13 cellular contexts compared by ENCODE assay signal in the genomic region with DNA sequence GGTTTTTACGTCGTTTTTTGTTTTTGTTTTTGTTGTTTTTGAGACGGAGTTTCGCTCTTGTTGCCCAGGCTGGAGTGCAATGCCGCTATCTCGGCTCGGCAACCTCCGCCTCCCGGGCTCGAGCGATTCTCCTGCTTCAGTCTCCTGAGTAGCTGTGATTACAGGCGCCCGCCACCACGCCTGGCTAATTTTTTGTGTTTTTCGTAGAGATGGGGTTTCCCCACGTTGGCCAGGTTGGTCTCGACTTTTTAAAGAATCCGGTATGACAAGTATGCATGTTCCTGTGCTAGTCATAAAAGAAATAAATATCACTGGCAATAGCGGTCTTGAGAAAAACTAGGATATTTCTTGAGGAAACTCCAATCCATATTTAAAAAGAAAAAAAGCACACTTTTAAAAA.
"Had no signal": no experiment of that assay in that cellular context is flagged by ENCODE, and none has a peak within 500 bp of the region (broad histone marks: within the 10 kb centered on the region; RNA-seq: fewer than 3 reads in every experiment).

No MANE protein-coding gene starts in this region.

- H3K27me3 ChIP-seq: esophagus muscularis mucosa, gastroesophageal sphincter, heart right ventricle, right lobe of liver, thyroid gland had no signal

- H3K36me3 Mint-ChIP-seq: stimulated activated naive B cell treated with anti-CD40 and anti-IgM and Interleukin-4, amounts not matched to agents 10 μg/mL and 1 μg/mL and 100 μg/mL, for 72 hours had no signal

- H3K9me3 Mint-ChIP-seq: activated naive CD8-positive, alpha-beta T cell treated with anti-CD3 and anti-CD28 coated beads for 36 hours; nephron had no signal

- H3K9me3 ChIP-seq: esophagus muscularis mucosa, gastroesophageal sphincter, heart right ventricle, right lobe of liver, thyroid gland had no signal

- H3K27ac Mint-ChIP-seq: activated naive CD8-positive, alpha-beta T cell treated with anti-CD3 and anti-CD28 coated beads for 36 hours had no signal

- H3K4me3 Mint-ChIP-seq: activated naive CD8-positive, alpha-beta T cell treated with anti-CD3 and anti-CD28 coated beads for 36 hours had no signal

- ATAC-seq: gastroesophageal sphincter; heart right ventricle; right lobe of liver; stimulated activated naive B cell treated with anti-CD40 and anti-IgM and Interleukin-4, amounts not matched to agents 10 μg/mL and 1 μg/mL and 100 μg/mL, for 72 hours had no signal

- H3K79me2 ChIP-seq: parathyroid adenoma had no signal

- H3K4me1 ChIP-seq: parathyroid adenoma, thyroid gland had no signal

- H3K27ac ChIP-seq: parathyroid adenoma, right lobe of liver, thyroid gland, WERI-Rb-1 had no signal

- H3K4me3 ChIP-seq: esophagus muscularis mucosa, gastroesophageal sphincter, heart right ventricle, right lobe of liver, thyroid gland had no signal

- DNase-seq: activated CD4-positive, alpha-beta T cell treated with anti-CD3 and anti-CD28 coated beads, Interleukin-2, amount 50 U/mL, for 4 hours; amniotic stem cell; small intestine; stimulated activated naive B cell treated with anti-CD40 and anti-IgM and Interleukin-4, amounts not matched to agents 10 μg/mL and 1 μg/mL and 100 μg/mL, for 72 hours; thyroid gland had no signal

- H3K36me3 ChIP-seq: esophagus muscularis mucosa, gastroesophageal sphincter, heart right ventricle, right lobe of liver, thyroid gland had no signal

- H3K27me3 Mint-ChIP-seq: activated naive CD8-positive, alpha-beta T cell treated with anti-CD3 and anti-CD28 coated beads for 36 hours; stimulated activated naive B cell treated with anti-CD40 and anti-IgM and Interleukin-4, amounts not matched to agents 10 μg/mL and 1 μg/mL and 100 μg/mL, for 72 hours had no signal
